In the genomic region with DNA sequence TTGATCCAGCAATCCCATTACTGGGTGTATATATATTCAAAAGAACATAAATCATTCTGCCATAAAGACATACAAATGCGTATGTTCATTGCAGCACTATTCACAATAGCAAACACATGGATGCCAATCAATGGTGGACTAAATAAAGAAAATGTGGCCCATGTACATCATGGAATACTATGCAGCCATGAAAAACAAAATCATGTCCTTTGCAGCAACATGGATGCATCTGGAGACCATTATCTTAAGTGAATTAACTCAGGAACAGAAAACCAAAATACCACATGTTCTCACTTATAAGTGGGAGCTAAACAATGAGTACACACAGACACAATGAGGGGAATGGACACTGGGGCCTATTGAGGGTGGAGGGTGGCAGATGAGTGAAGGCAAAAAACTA, we compare ENCODE assay signal across 25 cellular contexts.
DNase-seq lines count a peak whose midpoint lies in the region; ATAC-seq, FAIRE-seq and TF ChIP-seq lines count a peak whose summit lies in the region.
"Had no signal": no experiment of that assay in that cellular context is flagged by ENCODE, and none has a peak within 500 bp of the region (broad histone marks: within the 10 kb centered on the region; RNA-seq: fewer than 3 reads in every experiment).

No MANE protein-coding gene starts in this region.

- 95% methylated on average over 1 of the region's 1 CpG for WGBS in A549 (ENCODE audit: missing lambda C conversion rate)
- whole genome bisulfite sequencing in K562 (ENCODE audit: insufficient coverage, low coverage, missing lambda C conversion rate), result 60% methylated on average over 1 of the region's 1 CpG
- 0 to 91% methylated on average over 1 of the region's 1 CpG for WGBS in gastroesophageal sphincter (ENCODE audit: low coverage in 1 of 2), 2 donors

- DNase-seq in A549 (ENCODE audit: low read depth in 1 of 2, low spot score in 1 of 2) (no peak), GM12891 (ENCODE audit: insufficient read length, low spot score) (no peak), K562 (ENCODE audit: extremely low read depth in 1 of 4, low spot score in 3 of 4) (no peak), activated T-cell treated with anti-CD3 and anti-CD28 coated beads for 4 hours (no peak), SHP77 treated with DMSO at 0.1 percent for 48 hours (lab: John Stamatoyannopoulos, UW) (no peak), SIG-M5 (lab: John Stamatoyannopoulos, UW) (no peak)
- DNase-seq: AML-193; Caco-2; Calu3; CD4-positive, alpha-beta T cell; CD8-positive, alpha-beta T cell; DMS 273 treated with DMSO at 0.1 percent for 48 hours; DMS153; DMS53; DMS79; DND-41; EL; GDM1 had no signal

- H3K27me3 ChIP-seq in K562 (ENCODE audit: control insufficient read depth in 2 of 2, insufficient read depth in 2 of 2, low read length in 2 of 2), result no peaks in the 10 kb centered on the region
- H3K27me3 ChIP-seq in gastroesophageal sphincter, result no peaks in the 10 kb centered on the region

- ATAC-seq in A549 (no peak), K562 (no peak), gastroesophageal sphincter (no peak)
- ATAC-seq: CD8-positive, alpha-beta T cell; GM12878 had no signal

- CTCF ChIA-PET in A549 (lab: Yijun Ruan, JAX), result no interaction called here
- CTCF ChIA-PET in HEK293 (lab: Yijun Ruan, JAX), result no interaction called here
- CTCF ChIA-PET in K562 (lab: Yijun Ruan, JAX; ENCODE audit: low intra/inter-chr PET ratio), result no interaction called here

- no peak overlapping the region for H3K4me3 ChIP-seq in A549
- no peak overlapping the region for H3K4me3 ChIP-seq in HEK293 (ENCODE audit: low read depth, low read length)
- H3K4me3 ChIP-seq in K562, result no peak overlapping the region
- no peak overlapping the region for H3K4me3 ChIP-seq in gastroesophageal sphincter
- H3K4me3 ChIP-seq: BLaER1 treated with 17β-estradiol and CSF1 and Interleukin-3, amounts not matched to agents 10 nM and 100 nM; GM12878 had no signal

- POLR2A ChIA-PET in A549 (lab: Yijun Ruan, JAX), result no interaction called here
- POLR2A ChIA-PET in HEK293 (lab: Yijun Ruan, JAX), result no interaction called here
- POLR2A ChIA-PET in K562 (lab: Yijun Ruan, JAX), result no interaction called here

- no peaks in the 10 kb centered on the region for H3K4me1 ChIP-seq in A549
- no peaks in the 10 kb centered on the region for H3K4me1 ChIP-seq in HEK293 (ENCODE audit: control insufficient read depth, insufficient read depth, low read length)
- H3K4me1 ChIP-seq in K562 (replicated peaks in 1 of 2; ENCODE audit: control insufficient read depth in 2 of 2, insufficient read depth in 2 of 2, low read length in 2 of 2), result no peaks in the 10 kb centered on the region
- H3K4me1 ChIP-seq in gastroesophageal sphincter, result no peaks in the 10 kb centered on the region
- H3K4me1 ChIP-seq: BLaER1 treated with 17β-estradiol and CSF1 and Interleukin-3, amounts not matched to agents 10 nM and 100 nM; Caco-2 had no signal

- H2AFZ ChIP-seq in K562 (ENCODE audit: low read depth, low read length), result no peak overlapping the region

- FAIRE-seq in A549 (lab: Jason Lieb, UNC) (peak; percentile 73), GM12891 (lab: Jason Lieb, UNC) (peak; percentile 74), K562 (lab: Jason Lieb, UNC) (no peak)
- FAIRE-seq: A204.1, GM12878 had no signal

- H3K79me2 ChIP-seq in K562 (ENCODE audit: control insufficient read depth, insufficient read depth, low read length), result no peaks in the 10 kb centered on the region

- TF ChIP-seq POLR2A in A549 (IDR thresholded peaks at IDR 0.05; ENCODE audit: low read length) (no peak), GM12891 (IDR thresholded peaks at IDR 0.05; ENCODE audit: low read depth, low read length) (no peak), K562 (conservative IDR thresholded peaks at IDR 0.05) (no peak), gastroesophageal sphincter (IDR thresholded peaks at IDR 0.05) (no peak)

- no peaks in the 10 kb centered on the region for H4K20me1 ChIP-seq in K562 (replicated peaks; ENCODE audit: control insufficient read depth, insufficient read depth, low read length)

- H3K9ac ChIP-seq in K562 (ENCODE audit: insufficient read depth in 1 of 2, low read depth in 2 of 2, low read length in 2 of 2), result no peak overlapping the region
- H3K9ac ChIP-seq: BLaER1 treated with 17β-estradiol and CSF1 and Interleukin-3, amounts not matched to agents 10 nM and 100 nM had no signal

- intact Hi-C loops in K562 (cut with micrococcal nuclease), result no loop called here

- no peak for TF ChIP-seq CTCF in A549 (IDR thresholded peaks at IDR 0.05)
- no peak for TF ChIP-seq CTCF in HEK293 (tag by site-specific recombination; IDR thresholded peaks at IDR 0.05)
- TF ChIP-seq CTCF in K562 (IDR thresholded peaks at IDR 0.05 in 2 of 3, conservative IDR thresholded peaks at IDR 0.05 in 1 of 3; ENCODE audit: insufficient read depth in 2 of 3, low read depth in 1 of 3, low read length in 3 of 3), result no peak
- TF ChIP-seq CTCF in gastroesophageal sphincter (IDR thresholded peaks at IDR 0.05), result no peak

- peaks cover 3 to 22% of the 10 kb centered on the region in 2 experiments; a peak in 2 of 3 replicates for H3K36me3 ChIP-seq in HEK293 (ENCODE audit: control insufficient read depth in 2 of 2, insufficient read depth in 1 of 2, low read length in 2 of 2)
- H3K36me3 ChIP-seq in K562 (ENCODE audit: control insufficient read depth, insufficient read depth, low read length), result no peaks in the 10 kb centered on the region
- peaks cover 0 to 30% of the 10 kb centered on the region in 2 donors for H3K36me3 ChIP-seq in gastroesophageal sphincter

- in situ Hi-C loops in K562 (cut with MboI), result no loop called here

- H3K4me2 ChIP-seq in A549 (no peak overlapping the region), K562 (ENCODE audit: insufficient read depth, low read length) (no peak overlapping the region)
- H3K4me2 ChIP-seq: BLaER1 treated with 17β-estradiol and CSF1 and Interleukin-3, amounts not matched to agents 10 nM and 100 nM had no signal

- TF ChIP-seq EP300 in A549 (IDR thresholded peaks at IDR 0.05) (no peak), K562 (IDR thresholded peaks at IDR 0.05; ENCODE audit: low read length) (no peak), gastroesophageal sphincter (IDR thresholded peaks at IDR 0.05) (no peak)

- BruUV-seq in K562 (replicated peaks; lab: Mats Ljungman, UMichigan), result no TSS peak

- H3K9me3 ChIP-seq in A549 (no peaks in the 10 kb centered on the region), HEK293 (ENCODE audit: control insufficient read depth, insufficient read depth, low read depth, low read length) (no peaks in the 10 kb centered on the region), K562 (replicated peaks; ENCODE audit: control insufficient read depth, insufficient read depth, low read depth, low read length) (no peaks in the 10 kb centered on the region), gastroesophageal sphincter (no peaks in the 10 kb centered on the region)
- H3K9me3 ChIP-seq: Caco-2 had no signal

- no peak for TF ChIP-seq RAD21 in A549 (conservative IDR thresholded peaks at IDR 0.05 in 1 of 2, IDR thresholded peaks at IDR 0.05 in 1 of 2)
- TF ChIP-seq RAD21 in K562 (CRISPR knock-in tag; conservative IDR thresholded peaks at IDR 0.05 in 1 of 2, IDR thresholded peaks at IDR 0.05 in 1 of 2), result no peak

- H3K27ac ChIP-seq in A549 (no peak overlapping the region), HEK293 (ENCODE audit: extremely low read depth, low read depth, low read length) (no peak overlapping the region), K562 (ENCODE audit: extremely low read depth, low read depth, low read length) (no peak overlapping the region), gastroesophageal sphincter (no peak overlapping the region)
- H3K27ac ChIP-seq: 22Rv1; BLaER1 treated with 17β-estradiol and CSF1 and Interleukin-3, amounts not matched to agents 10 nM and 100 nM; C4-2B had no signal

- no peaks in the 10 kb centered on the region for H3K9me1 ChIP-seq in K562 (ENCODE audit: control insufficient read depth, insufficient read depth, low read length)

TF ChIP-seq in A549, 52 proteins besides CTCF, POLR2A, EP300 and RAD21:
- TF ChIP-seq ESRRA (IDR thresholded peaks at IDR 0.05; ENCODE audit: borderline replicate concordance, low read length) (no peak), CEBPB (IDR thresholded peaks at IDR 0.05) (no peak), ZSCAN20 (CRISPR knock-in tag; IDR thresholded peaks at IDR 0.05) (no peak)

TF ChIP-seq in GM12891, 5 proteins besides CTCF, POLR2A, EP300 and RAD21:
- TF ChIP-seq POLR2AphosphoS5 (IDR thresholded peaks at IDR 0.05; ENCODE audit: low read depth, low read length) (no peak), PAX5 (IDR thresholded peaks at IDR 0.05; ENCODE audit: insufficient read depth, low read length, severe bottlenecking) (no peak), POU2F2 (IDR thresholded peaks at IDR 0.05; ENCODE audit: low read depth, low read length) (no peak), SPI1 (IDR thresholded peaks at IDR 0.05; ENCODE audit: low read depth, low read length) (no peak), TAF1 (IDR thresholded peaks at IDR 0.05; ENCODE audit: low read depth, low read length) (no peak)

TF ChIP-seq in HEK293, 187 proteins besides CTCF, POLR2A, EP300 and RAD21:
- peak; percentile 94 for TF ChIP-seq ZNF146 (tag by site-specific recombination; IDR thresholded peaks at IDR 0.05)
- no peak for TF ChIP-seq ZNF157 (tag by site-specific recombination; IDR thresholded peaks at IDR 0.05)

TF ChIP-seq in K562, 482 proteins besides CTCF, POLR2A, EP300 and RAD21:
- peak; percentile 80 for TF ChIP-seq ZNF146 (CRISPR knock-in tag; IDR thresholded peaks at IDR 0.05; ENCODE audit: unreplicated experiment)
- TF ChIP-seq RBM25 (IDR thresholded peaks at IDR 0.05; ENCODE audit: low read depth, low read length, severe bottlenecking), result peak; percentile 33
- TF ChIP-seq CBFA2T2 (conservative IDR thresholded peaks at IDR 0.05), result no peak
